Comparison of ENCODE assay signal across 8 cellular contexts in the genomic region with DNA sequence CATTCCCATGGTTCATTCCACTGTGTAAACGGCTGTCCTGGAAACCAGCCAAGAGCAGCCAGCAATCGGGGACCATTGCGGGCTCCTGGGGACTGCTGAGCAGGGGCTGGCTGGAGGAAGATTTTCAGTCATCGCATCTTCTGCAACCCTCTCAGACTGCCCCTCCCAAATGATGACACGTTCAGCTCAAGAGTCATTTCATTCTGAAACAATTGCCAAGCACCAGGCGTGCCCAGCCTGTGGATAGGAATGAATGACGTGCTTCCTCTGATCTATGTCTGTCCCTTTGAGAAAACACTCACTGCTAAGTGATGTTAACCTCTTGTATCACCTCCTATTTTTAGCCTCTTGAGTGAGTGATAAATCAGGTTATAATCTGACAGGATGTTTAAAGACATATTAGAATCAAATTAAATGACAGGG.
DNase-seq lines count a peak whose midpoint lies in the region; ATAC-seq, FAIRE-seq and TF ChIP-seq lines count a peak whose summit lies in the region.

No MANE protein-coding gene starts in this region.

- peaks cover 0 to 1% of the 10 kb centered on the region in 2 donors for H3K36me3 ChIP-seq in neuronal stem cell (replicated peaks in 1 of 2; ENCODE audit: control insufficient read depth in 2 of 2, insufficient read depth in 2 of 2, low read length in 2 of 2)

- FAIRE-seq in GM19239 (lab: Jason Lieb, UNC) = no peak

- no peak overlapping the region for H3K4me2 ChIP-seq in neuronal stem cell (ENCODE audit: insufficient read depth, low read length, poor library complexity, severe bottlenecking)

- no peak overlapping the region for H3K14ac ChIP-seq in neuronal stem cell (ENCODE audit: low read length)

- H3K79me1 ChIP-seq in neuronal stem cell (ENCODE audit: low read depth, low read length) = no peaks in the 10 kb centered on the region

- no peak overlapping the region for H4K91ac ChIP-seq in neuronal stem cell (ENCODE audit: low read depth, low read length, poor library complexity)

- H3K18ac ChIP-seq in neuronal stem cell (ENCODE audit: low read length) = no peak overlapping the region

- H3K27me3 ChIP-seq in neuronal stem cell (ENCODE audit: control insufficient read depth in 3 of 3, insufficient read depth in 3 of 3, low read depth in 1 of 3, low read length in 3 of 3) = peaks cover 0 to 3% (median 0%) of the 10 kb centered on the region in 3 experiments

- H3K9ac ChIP-seq in neuronal stem cell (ENCODE audit: low read depth, low read length, poor library complexity) = no peak overlapping the region

- H3K4me3 ChIP-seq in AG09309 (ENCODE audit: control insufficient read depth, low read depth, low read length) (no peak overlapping the region), neuronal stem cell (ENCODE audit: low read length in 2 of 2) (no peak overlapping the region)

- H2BK5ac ChIP-seq in neuronal stem cell (ENCODE audit: low read length) = no peak overlapping the region

- H3K27ac ChIP-seq in neuronal stem cell (replicated peaks; ENCODE audit: low read length) = no peak overlapping the region

- WGBS in neuronal stem cell (ENCODE audit: extremely low coverage in 2 of 2, insufficient read length in 2 of 2, insufficient replicate concordance in 1 of 2), 2 donors = no CpG with 5 or more reads among the region's 7 CpGs

- H3K9me3 ChIP-seq in neuronal stem cell (replicated peaks in 1 of 2; ENCODE audit: control insufficient read depth in 2 of 2, insufficient read depth in 1 of 2, low read depth in 1 of 2, low read length in 2 of 2) = no peaks in the 10 kb centered on the region

- peaks cover 2 to 3% of the 10 kb centered on the region in 2 donors for H3K4me1 ChIP-seq in neuronal stem cell (ENCODE audit: control insufficient read depth in 2 of 2, insufficient read depth in 1 of 2, low read depth in 1 of 2, low read length in 2 of 2)

- H2BK12ac ChIP-seq in neuronal stem cell (ENCODE audit: low read length) = no peak overlapping the region

- no peak overlapping the region for H2BK15ac ChIP-seq in neuronal stem cell (ENCODE audit: low read length)

- ATAC-seq in HG02981 (IDR thresholded peaks at IDR 0.05; ENCODE audit: unreplicated experiment) (peak; percentile 67), GM19324 (IDR thresholded peaks at IDR 0.05; ENCODE audit: low FRiP score, unreplicated experiment) (no peak)

- H2AK5ac ChIP-seq in neuronal stem cell (ENCODE audit: low read depth, low read length) = no peak overlapping the region

- H2AFZ ChIP-seq in neuronal stem cell (ENCODE audit: low read length) = peak overlapping the region; percentile 41

- TF ChIP-seq CTCF in AG09309 (IDR thresholded peaks at IDR 0.05; ENCODE audit: control insufficient read depth, insufficient read depth, low read depth, low read length, missing control alignments) = no peak

- DNase-seq in AG09309 (ENCODE audit: low read depth) (peak; percentile 70), T-helper 22 cell (ENCODE audit: low read depth) (peak; percentile 27), cerebellum (ENCODE audit: low spot score) (peak; percentile 4), neuronal stem cell (ENCODE audit: low spot score) (no peak), GM19239 (ENCODE audit: insufficient read length, low spot score) (no peak), SW480 (ENCODE audit: low spot score) (no peak)

- H2BK120ac ChIP-seq in neuronal stem cell (ENCODE audit: low read depth, low read length) = no peak overlapping the region

- no peak overlapping the region for H3K4ac ChIP-seq in neuronal stem cell (ENCODE audit: low read length)

- no peak overlapping the region for H3K23ac ChIP-seq in neuronal stem cell (ENCODE audit: low read depth, low read length, poor library complexity)

- H4K8ac ChIP-seq in neuronal stem cell (ENCODE audit: low read depth, low read length) = no peak overlapping the region

Comparison
In these comparisons a context has a peak if more than half of its experiments do, and no peak if none do; other contexts are left out.
1. DNase-seq: peak in AG09309 (single experiment), T-helper 22 cell (single experiment) and cerebellum (single experiment); none in neuronal stem cell (single experiment), GM19239 (single experiment) and SW480 (single experiment).